Comparison of ENCODE assay signal across 31 cellular contexts in genomic region chr11:19686234-19686633, GRCh38. TPM values are rescaled to one million over a fixed set of nuclear protein-coding genes. Genes with fewer than 3 reads are reported as not detected.
"Had no signal": no experiment of that assay in that cellular context is flagged by ENCODE, and none has a peak within 500 bp of the region (broad histone marks: within the 10 kb centered on the region; RNA-seq: fewer than 3 reads in every experiment).

No MANE protein-coding gene starts in this region.

- H3K36me3 ChIP-seq: adrenal gland, colonic mucosa had no signal

- H3K36me3 Mint-ChIP-seq: activated CD4-positive, alpha-beta memory T cell treated with anti-CD3 and anti-CD28 coated beads for 36 hours; activated CD8-positive, alpha-beta memory T cell treated with anti-CD3 and anti-CD28 coated beads, Interleukin-2, amount 10 ng/mL, durations not matched to agents 7 days and 5 days; activated naive CD4-positive, alpha-beta T cell treated with anti-CD3 and anti-CD28 coated beads, Interleukin-2, amount 50 U/mL, for 24 hours; activated naive CD8-positive, alpha-beta T cell treated with anti-CD3 and anti-CD28 coated beads for 36 hours had no signal

- H3K27ac ChIP-seq: adrenal gland, body of pancreas, colonic mucosa had no signal

- H3K27me3 ChIP-seq: adrenal gland, body of pancreas, colonic mucosa had no signal

- H3K4me3 Mint-ChIP-seq: activated CD4-positive, alpha-beta memory T cell treated with anti-CD3 and anti-CD28 coated beads for 36 hours; activated CD4-positive, alpha-beta T cell treated with anti-CD3 and anti-CD28 coated beads for 36 hours; activated CD4-positive, alpha-beta T cell treated with anti-CD3 and anti-CD28 coated beads, Interleukin-2, amount 10 ng/mL, durations not matched to agents 24 days and 14 days; activated CD8-positive, alpha-beta memory T cell treated with anti-CD3 and anti-CD28 coated beads, Interleukin-2, amount 10 ng/mL, durations not matched to agents 7 days and 5 days; activated CD8-positive, alpha-beta T cell treated with anti-CD3 and anti-CD28 coated beads, Interleukin-2, amount 10 ng/mL, durations not matched to agents 7 days and 5 days; activated naive CD4-positive, alpha-beta T cell treated with anti-CD3 and anti-CD28 coated beads for 36 hours; activated naive CD4-positive, alpha-beta T cell treated with anti-CD3 and anti-CD28 coated beads, Interleukin-2, amount 50 U/mL, for 24 hours; activated naive CD8-positive, alpha-beta T cell treated with anti-CD3 and anti-CD28 coated beads for 36 hours; activated naive CD8-positive, alpha-beta T cell treated with anti-CD3 and anti-CD28 coated beads, Interleukin-2, amount 50 U/mL, for 24 hours; activated T-helper 1 cell treated with anti-CD3 and anti-CD28 coated beads, Interleukin-12 subunit alpha, Interleukin-12 subunit beta, Interleukin-2, Interleukin-4 antibody, amounts not matched to agents 30 ng/mL and 10 ng/mL and 1 ng/mL, durations not matched to agents 14 hours and 24 hours and 36 hours; T-helper 17 cell; T-helper 2 cell treated with Interferon-gamma antibody and Interleukin-4, amounts not matched to agents 5 μg/mL and 100 μg/mL, for 36 hours had no signal

- H3K27ac Mint-ChIP-seq: activated CD4-positive, alpha-beta memory T cell treated with anti-CD3 and anti-CD28 coated beads for 36 hours; activated CD4-positive, alpha-beta T cell treated with anti-CD3 and anti-CD28 coated beads for 36 hours; activated CD4-positive, alpha-beta T cell treated with anti-CD3 and anti-CD28 coated beads, Interleukin-2, amount 10 ng/mL, durations not matched to agents 24 days and 14 days; activated CD8-positive, alpha-beta memory T cell treated with anti-CD3 and anti-CD28 coated beads, Interleukin-2, amount 10 ng/mL, durations not matched to agents 7 days and 5 days; activated CD8-positive, alpha-beta T cell treated with anti-CD3 and anti-CD28 coated beads, Interleukin-2, amount 10 ng/mL, durations not matched to agents 7 days and 5 days; activated naive CD4-positive, alpha-beta T cell treated with anti-CD3 and anti-CD28 coated beads for 36 hours; activated naive CD4-positive, alpha-beta T cell treated with anti-CD3 and anti-CD28 coated beads, Interleukin-2, amount 50 U/mL, for 24 hours; activated naive CD8-positive, alpha-beta T cell treated with anti-CD3 and anti-CD28 coated beads for 36 hours; activated naive CD8-positive, alpha-beta T cell treated with anti-CD3 and anti-CD28 coated beads, Interleukin-2, amount 50 U/mL, for 24 hours; activated T-helper 1 cell treated with anti-CD3 and anti-CD28 coated beads, Interleukin-12 subunit alpha, Interleukin-12 subunit beta, Interleukin-2, Interleukin-4 antibody, amounts not matched to agents 30 ng/mL and 10 ng/mL and 1 ng/mL, durations not matched to agents 14 hours and 24 hours and 36 hours; activated T-helper 2 cell treated with anti-CD3 and anti-CD28 coated beads, Interferon-gamma antibody, Interleukin-2, Interleukin-4, amounts not matched to agents 10 μg/mL and 5 μg/mL and 100 μg/mL, durations not matched to agents 14 hours and 24 hours and 36 hours; T-helper 17 cell; T-helper 2 cell treated with Interferon-gamma antibody and Interleukin-4, amounts not matched to agents 5 μg/mL and 100 μg/mL, for 36 hours had no signal

- H3K4me1 ChIP-seq: body of pancreas, colonic mucosa had no signal

- H3K27me3 Mint-ChIP-seq: activated CD4-positive, alpha-beta memory T cell treated with anti-CD3 and anti-CD28 coated beads for 36 hours; activated CD4-positive, alpha-beta T cell treated with anti-CD3 and anti-CD28 coated beads, Interleukin-2, amount 10 ng/mL, durations not matched to agents 24 days and 14 days; activated naive CD8-positive, alpha-beta T cell treated with anti-CD3 and anti-CD28 coated beads for 36 hours had no signal

- H3K9me3 Mint-ChIP-seq: activated CD4-positive, alpha-beta memory T cell treated with anti-CD3 and anti-CD28 coated beads for 36 hours; activated CD4-positive, alpha-beta T cell treated with anti-CD3 and anti-CD28 coated beads, Interleukin-2, amount 10 ng/mL, durations not matched to agents 24 days and 14 days; activated naive CD4-positive, alpha-beta T cell treated with anti-CD3 and anti-CD28 coated beads for 36 hours; activated naive CD4-positive, alpha-beta T cell treated with anti-CD3 and anti-CD28 coated beads, Interleukin-2, amount 50 U/mL, for 24 hours; activated naive CD8-positive, alpha-beta T cell treated with anti-CD3 and anti-CD28 coated beads for 36 hours; activated naive CD8-positive, alpha-beta T cell treated with anti-CD3 and anti-CD28 coated beads, Interleukin-2, amount 50 U/mL, for 24 hours; activated T-helper 1 cell treated with anti-CD3 and anti-CD28 coated beads, Interleukin-12 subunit alpha, Interleukin-12 subunit beta, Interleukin-2, Interleukin-4 antibody, amounts not matched to agents 30 ng/mL and 10 ng/mL and 1 ng/mL, durations not matched to agents 14 hours and 24 hours and 36 hours; activated T-helper 2 cell treated with anti-CD3 and anti-CD28 coated beads, Interferon-gamma antibody, Interleukin-2, Interleukin-4, amounts not matched to agents 10 μg/mL and 5 μg/mL and 100 μg/mL, durations not matched to agents 14 hours and 24 hours and 36 hours; T-helper 2 cell treated with Interferon-gamma antibody and Interleukin-4, amounts not matched to agents 5 μg/mL and 100 μg/mL, for 36 hours had no signal

- DNase-seq: activated CD4-positive, alpha-beta memory T cell treated with anti-CD3 and anti-CD28 coated beads for 36 hours; activated CD4-positive, alpha-beta T cell treated with anti-CD3 and anti-CD28 coated beads for 36 hours; activated CD4-positive, alpha-beta T cell treated with anti-CD3 and anti-CD28 coated beads, Interleukin-2, amount 10 ng/mL, durations not matched to agents 24 days and 14 days; activated CD4-positive, CD25-positive, alpha-beta regulatory T cell; activated CD4-positive, CD25-positive, alpha-beta regulatory T cell treated with anti-CD3 and anti-CD28 coated beads, Interleukin-2, amount 50 U/mL, for 72 hours; activated CD8-positive, alpha-beta memory T cell treated with anti-CD3 and anti-CD28 coated beads, Interleukin-2, amount 10 ng/mL, durations not matched to agents 7 days and 5 days; activated CD8-positive, alpha-beta memory T cell treated with anti-CD3 and anti-CD28 coated beads, Interleukin-2, amount 50 U/mL, for 4 hours; activated CD8-positive, alpha-beta T cell treated with anti-CD3 and anti-CD28 coated beads, Interleukin-2, amount 10 ng/mL, durations not matched to agents 7 days and 5 days; activated effector memory CD4-positive, alpha-beta T cell treated with anti-CD3 and anti-CD28 coated beads, Interleukin-2, amount 50 U/mL, for 16 hours; activated naive CD4-positive, alpha-beta T cell treated with anti-CD3 and anti-CD28 coated beads for 36 hours; activated naive CD8-positive, alpha-beta T cell treated with anti-CD3 and anti-CD28 coated beads for 36 hours; activated naive CD8-positive, alpha-beta T cell treated with anti-CD3 and anti-CD28 coated beads, Interleukin-2, amount 50 U/mL, for 24 hours; activated T-cell treated with anti-CD3 and anti-CD28 coated beads, Interleukin-2, amount 50 U/mL, for 1 hour; activated T-cell treated with anti-CD3 and anti-CD28 coated beads, Interleukin-2, amount 50 U/mL, for 48 hours; adrenal gland; amygdala; aorta; body of pancreas; central memory CD4-positive, alpha-beta T cell; cerebellar nuclear complex; colonic mucosa; effector CD8-positive, alpha-beta T cell; foreskin fibroblast; T-helper 1 cell; T-helper 17 cell; T1000 had no signal

- H3K4me1 Mint-ChIP-seq: activated CD4-positive, alpha-beta T cell treated with anti-CD3 and anti-CD28 coated beads for 36 hours; activated CD4-positive, alpha-beta T cell treated with anti-CD3 and anti-CD28 coated beads, Interleukin-2, amount 10 ng/mL, durations not matched to agents 24 days and 14 days; activated CD8-positive, alpha-beta memory T cell treated with anti-CD3 and anti-CD28 coated beads, Interleukin-2, amount 10 ng/mL, durations not matched to agents 7 days and 5 days; activated naive CD4-positive, alpha-beta T cell treated with anti-CD3 and anti-CD28 coated beads, Interleukin-2, amount 50 U/mL, for 24 hours; activated naive CD8-positive, alpha-beta T cell treated with anti-CD3 and anti-CD28 coated beads for 36 hours; activated naive CD8-positive, alpha-beta T cell treated with anti-CD3 and anti-CD28 coated beads, Interleukin-2, amount 50 U/mL, for 24 hours; T-helper 17 cell had no signal

- H3K4me3 ChIP-seq: adrenal gland, body of pancreas, colonic mucosa had no signal

- ATAC-seq: activated CD4-positive, alpha-beta T cell treated with anti-CD3 and anti-CD28 coated beads for 36 hours; activated CD8-positive, alpha-beta memory T cell treated with anti-CD3 and anti-CD28 coated beads, Interleukin-2, amount 10 ng/mL, durations not matched to agents 7 days and 5 days; activated CD8-positive, alpha-beta T cell treated with anti-CD3 and anti-CD28 coated beads, Interleukin-2, amount 10 ng/mL, durations not matched to agents 7 days and 5 days; activated naive CD8-positive, alpha-beta T cell treated with anti-CD3 and anti-CD28 coated beads, Interleukin-2, amount 50 U/mL, for 24 hours; body of pancreas; esophagus mucosa; T-helper 17 cell had no signal

- H3K9me3 ChIP-seq: adrenal gland, body of pancreas, colonic mucosa had no signal

RNA-seq across cellular contexts. Expression of gene NAV2, which starts 26.4 kb away (rescaled TPM):
- total RNA-seq: activated CD4-positive, alpha-beta T cell treated with anti-CD3 and anti-CD28 coated beads, Interleukin-2, amount 10 ng/mL, durations not matched to agents 24 days and 14 days had no signal
